Comparison of ENCODE assay signal across 1 cellular context in genomic region chr9:1050125-1050895, GRCh38.
A peak's percentile ranks its signal among the peaks of the same experiment; 100 is the strongest.
TF ChIP-seq lines count a peak whose summit lies in the region.

TSS of gene DMRT2 (plus strand) at chr9:1050357. CDS start at chr9:1051614, 1,257 bp downstream.

TF ChIP-seq in GM23338, 12 proteins besides CTCF, POLR2A, EP300 and RAD21 (continued from another document):
- no peak for TF ChIP-seq ZNF462 (CRISPR knock-in tag; IDR thresholded peaks at IDR 0.05)
- no peak for TF ChIP-seq REST (IDR thresholded peaks at IDR 0.05; ENCODE audit: unreplicated experiment)
- TF ChIP-seq ETS1 (IDR thresholded peaks at IDR 0.05): no peak
- no peak for TF ChIP-seq CREB1 (CRISPR knock-in tag; IDR thresholded peaks at IDR 0.05; ENCODE audit: low read depth)
- 0 out of 2 replicates have a peak, but pooled peaks have one; percentile 15 for TF ChIP-seq POLR2AphosphoS5 (IDR thresholded peaks at IDR 0.05; ENCODE audit: low read depth)
- TF ChIP-seq NANOG (IDR thresholded peaks at IDR 0.05; ENCODE audit: borderline replicate concordance): no peak
- TF ChIP-seq ZNF114 (CRISPR knock-in tag; IDR thresholded peaks at IDR 0.05): no peak
